Comparison of ENCODE assay signal across 25 cellular contexts in the genomic region with DNA sequence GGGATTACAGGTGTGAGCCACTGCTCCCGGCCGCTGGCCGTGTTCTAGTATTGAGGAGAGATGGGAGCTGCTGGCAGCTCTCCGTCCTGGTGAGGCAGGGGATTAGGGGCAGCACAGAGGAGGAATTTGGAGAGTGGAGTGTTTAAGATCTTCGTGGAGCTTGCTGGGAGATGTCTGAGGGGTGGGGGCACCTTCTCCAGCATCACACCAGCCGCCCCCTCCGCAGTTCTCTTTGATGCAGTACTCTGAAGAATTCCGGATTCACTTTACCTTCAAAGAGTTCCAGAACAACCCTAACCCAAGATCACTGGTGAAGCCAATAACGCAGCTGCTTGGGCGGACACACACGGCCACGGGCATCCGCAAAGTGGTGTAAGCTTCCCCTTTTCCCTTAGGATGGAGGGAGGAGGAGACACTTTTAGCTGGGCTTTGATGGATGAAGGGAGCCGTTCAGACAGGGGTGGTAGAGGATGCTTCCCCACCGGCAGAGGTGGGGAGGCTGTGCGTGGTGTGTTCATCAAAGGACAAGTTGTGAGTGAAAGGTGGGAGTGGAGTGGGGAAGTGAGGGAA. TPM values are rescaled to one million over a fixed set of nuclear protein-coding genes. Genes with fewer than 3 reads are reported as not detected.
A peak's percentile ranks its signal among the peaks of the same experiment; 100 is the strongest.
DNase-seq lines count a peak whose midpoint lies in the region; ATAC-seq and TF ChIP-seq lines count a peak whose summit lies in the region.
"Had no signal": no experiment of that assay in that cellular context is flagged by ENCODE, and none has a peak within 500 bp of the region (broad histone marks: within the 10 kb centered on the region; RNA-seq: fewer than 3 reads in every experiment).

No MANE protein-coding gene starts in this region.

- H3K4me3 Mint-ChIP-seq in chondrocyte (ENCODE audit: unreplicated experiment): no peak overlapping the region
- no peak overlapping the region for H3K4me3 Mint-ChIP-seq in type B pancreatic cell
- H3K4me3 Mint-ChIP-seq in natural killer cell treated with Interleukin-12 subunit alpha and Interleukin-12 subunit beta and Interleukin-15 and Interleukin-18, amount 100 ng/mL, for 72 hours: no peak overlapping the region
- H3K4me3 Mint-ChIP-seq: H9 had no signal

- no peak for ATAC-seq in natural killer cell treated with Interleukin-12 subunit alpha and Interleukin-12 subunit beta and Interleukin-15 and Interleukin-18, amount 100 ng/mL, for 72 hours
- ATAC-seq in gastrocnemius medialis: no peak
- ATAC-seq: K562, Right ventricle myocardium inferior had no signal

- H3K9me3 ChIP-seq in neutrophil (peaks cover 7% of the 10 kb centered on the region), gastrocnemius medialis (no peaks in the 10 kb centered on the region)
- H3K9me3 ChIP-seq in effector memory CD4-positive, alpha-beta T cell (ENCODE audit: control insufficient read depth, low read length): peaks cover 5% of the 10 kb centered on the region
- H3K9me3 ChIP-seq: BE2C, SJCRH30 had no signal

- H3K4me1 Mint-ChIP-seq in chondrocyte (ENCODE audit: low read depth) (no peaks in the 10 kb centered on the region), type B pancreatic cell (ENCODE audit: unreplicated experiment) (no peaks in the 10 kb centered on the region)
- peaks cover 23 to 28% of the 10 kb centered on the region in 2 donors for H3K4me1 Mint-ChIP-seq in natural killer cell treated with Interleukin-12 subunit alpha and Interleukin-12 subunit beta and Interleukin-15 and Interleukin-18, amount 100 ng/mL, for 72 hours (ENCODE audit: low read depth in 2 of 2)

- peaks cover 26% of the 10 kb centered on the region for H3K27me3 Mint-ChIP-seq in chondrocyte (ENCODE audit: low read depth)
- H3K27me3 Mint-ChIP-seq in type B pancreatic cell: peaks cover 36% of the 10 kb centered on the region
- H3K27me3 Mint-ChIP-seq in natural killer cell treated with Interleukin-12 subunit alpha and Interleukin-12 subunit beta and Interleukin-15 and Interleukin-18, amount 100 ng/mL, for 72 hours: no peaks in the 10 kb centered on the region

- no peaks in the 10 kb centered on the region for H3K4me1 ChIP-seq in neutrophil (ENCODE audit: control insufficient read depth in 1 of 2, insufficient read depth in 1 of 2, low read depth in 1 of 2, low read length in 1 of 2)
- H3K4me1 ChIP-seq in effector memory CD4-positive, alpha-beta T cell (ENCODE audit: control insufficient read depth, insufficient read depth, low read length, poor library complexity, severe bottlenecking): no peaks in the 10 kb centered on the region
- no peaks in the 10 kb centered on the region for H3K4me1 ChIP-seq in gastrocnemius medialis
- H3K4me1 ChIP-seq: BE2C, SJCRH30 had no signal

- TF ChIP-seq CTCF in chondrocyte (IDR thresholded peaks at IDR 0.05): no peak
- TF ChIP-seq CTCF in neutrophil (IDR thresholded peaks at IDR 0.05): no peak
- TF ChIP-seq CTCF in type B pancreatic cell (conservative IDR thresholded peaks at IDR 0.05): no peak
- TF ChIP-seq CTCF in gastrocnemius medialis (IDR thresholded peaks at IDR 0.05 in 4 of 5, conservative IDR thresholded peaks at IDR 0.05 in 1 of 5): no peak

- H3K36me3 Mint-ChIP-seq in chondrocyte (ENCODE audit: low read depth): no peaks in the 10 kb centered on the region
- H3K36me3 Mint-ChIP-seq in type B pancreatic cell: no peaks in the 10 kb centered on the region
- peaks cover 14% of the 10 kb centered on the region for H3K36me3 Mint-ChIP-seq in natural killer cell treated with Interleukin-12 subunit alpha and Interleukin-12 subunit beta and Interleukin-15 and Interleukin-18, amount 100 ng/mL, for 72 hours

- peak; percentile 28 for DNase-seq in activated CD8-positive, alpha-beta memory T cell treated with anti-CD3 and anti-CD28 coated beads for 24 hours
- no peak for DNase-seq in activated CD8-positive, alpha-beta memory T cell treated with anti-CD3 and anti-CD28 coated beads, Interleukin-2, amount 50 U/mL, for 4 hours
- DNase-seq in chondrocyte (ENCODE audit: low spot score) (peak; percentile 53), type B pancreatic cell (ENCODE audit: extremely low spot score, unreplicated experiment) (peak; percentile 52), gastrocnemius medialis (no peak)
- DNase-seq in natural killer cell treated with Interleukin-12 subunit alpha and Interleukin-12 subunit beta and Interleukin-15 and Interleukin-18, amount 100 ng/mL, for 72 hours (ENCODE audit: low spot score): no peak
- DNase-seq in effector memory CD4-positive, alpha-beta T cell: no peak
- DNase-seq: BE2C, Calu3, DMS79 treated with DMSO at 0.1 percent for 48 hours, GF-D8, H9, Kasumi-1, MG63, NCI-H2029, NCI-H524 treated with DMSO at 0.1 percent for 48 hours, NCI-H774, PC-9, SJCRH30 had no signal

- no peak for TF ChIP-seq POLR2A in gastrocnemius medialis (IDR thresholded peaks at IDR 0.05)

- in situ Hi-C loops in gastrocnemius medialis (cut with MboI; ENCODE audit: low sequenced_read_pairs in 4 of 4): no loop called here

- H3K36me3 ChIP-seq in neutrophil: peaks cover 97% of the 10 kb centered on the region
- no peaks in the 10 kb centered on the region for H3K36me3 ChIP-seq in effector memory CD4-positive, alpha-beta T cell (ENCODE audit: control insufficient read depth, insufficient read depth, low read length)
- no peaks in the 10 kb centered on the region for H3K36me3 ChIP-seq in gastrocnemius medialis
- H3K36me3 ChIP-seq: BE2C, MG63, SJCRH30 had no signal

- H3K27me3 ChIP-seq in neutrophil (no peaks in the 10 kb centered on the region), gastrocnemius medialis (no peaks in the 10 kb centered on the region)
- H3K27me3 ChIP-seq in effector memory CD4-positive, alpha-beta T cell (replicated peaks; ENCODE audit: control insufficient read depth, insufficient read depth, low read length, poor library complexity, severe bottlenecking): no peaks in the 10 kb centered on the region
- H3K27me3 ChIP-seq: SJCRH30 had no signal

- intact Hi-C loops in gastrocnemius medialis (cut with DNase I; ENCODE audit: low total_unique reads): no loop called here

- peak overlapping the region; percentile 12 for H3K27ac ChIP-seq in neutrophil
- H3K27ac ChIP-seq in effector memory CD4-positive, alpha-beta T cell (ENCODE audit: insufficient read depth, low read length, poor library complexity, severe bottlenecking): no peak overlapping the region
- H3K27ac ChIP-seq in gastrocnemius medialis: no peak overlapping the region
- H3K27ac ChIP-seq: 22Rv1, PC-9, SJCRH30 had no signal

- peaks cover 3% of the 10 kb centered on the region for H3K9me3 Mint-ChIP-seq in chondrocyte (ENCODE audit: low read depth)
- no peaks in the 10 kb centered on the region for H3K9me3 Mint-ChIP-seq in type B pancreatic cell
- H3K9me3 Mint-ChIP-seq in natural killer cell treated with Interleukin-12 subunit alpha and Interleukin-12 subunit beta and Interleukin-15 and Interleukin-18, amount 100 ng/mL, for 72 hours: no peaks in the 10 kb centered on the region
- H3K9me3 Mint-ChIP-seq: H9 had no signal

- no peak overlapping the region for H3K4me3 ChIP-seq in neutrophil (ENCODE audit: low read depth in 1 of 2, low read length in 1 of 2)
- H3K4me3 ChIP-seq in effector memory CD4-positive, alpha-beta T cell (ENCODE audit: insufficient read depth, low read depth, low read length, poor library complexity, severe bottlenecking): no peak overlapping the region
- no peak overlapping the region for H3K4me3 ChIP-seq in gastrocnemius medialis
- H3K4me3 ChIP-seq: K562, MG63, PC-9, SJCRH30 had no signal

- H3K27ac Mint-ChIP-seq in chondrocyte (ENCODE audit: unreplicated experiment) (no peak overlapping the region), type B pancreatic cell (no peak overlapping the region)
- peak overlapping the region in 1 of 2 donors; percentile 16 for H3K27ac Mint-ChIP-seq in natural killer cell treated with Interleukin-12 subunit alpha and Interleukin-12 subunit beta and Interleukin-15 and Interleukin-18, amount 100 ng/mL, for 72 hours
- H3K27ac Mint-ChIP-seq: H9 had no signal

RNA-seq across cellular contexts. Expression of a gene that starts 11.9 kb away (rescaled TPM):
- total RNA-seq in chondrocyte: not detected in 3 replicates
- 0.36 TPM in 1 of 2 replicates, not detected in the other for total RNA-seq in type B pancreatic cell (ENCODE audit: low replicate concordance)
- 10 to 100 TPM; 63.9 to 77.8 TPM for total RNA-seq in natural killer cell treated with Interleukin-12 subunit alpha and Interleukin-12 subunit beta and Interleukin-15 and Interleukin-18, amount 100 ng/mL, for 72 hours
- total RNA-seq in gastrocnemius medialis: 1 to 10 TPM in 3 of 4 donors, under 1 TPM in 1; 0.68 to 3.9 (median 3.0) TPM
- total RNA-seq: RPMI7951, SJCRH30 had no signal

RNA-seq across cellular contexts. Expression of a gene that starts 54.8 kb away (rescaled TPM):
- not detected in 3 replicates for total RNA-seq in chondrocyte
- total RNA-seq in type B pancreatic cell (ENCODE audit: low replicate concordance): not detected in 2 replicates
- not detected for total RNA-seq in natural killer cell treated with Interleukin-12 subunit alpha and Interleukin-12 subunit beta and Interleukin-15 and Interleukin-18, amount 100 ng/mL, for 72 hours
- not detected for total RNA-seq in gastrocnemius medialis
- total RNA-seq: Calu3, HT1080, K562, PC-9, Right ventricle myocardium inferior, RPMI7951, SJCRH30 had no signal

RNA-seq across cellular contexts. Expression of a gene that starts 57.8 kb away (rescaled TPM):
- total RNA-seq in chondrocyte: not detected in 3 replicates
- total RNA-seq in type B pancreatic cell (ENCODE audit: low replicate concordance): 0.02 TPM in 1 of 2 replicates, not detected in the other
- under 1 TPM in 1 of 2 donors, not detected in 1; 0.06 TPM for total RNA-seq in natural killer cell treated with Interleukin-12 subunit alpha and Interleukin-12 subunit beta and Interleukin-15 and Interleukin-18, amount 100 ng/mL, for 72 hours
- 100 to 1,000 TPM in 2 of 4 donors, 10 to 100 TPM in 2; 76.7 to 101 (median 97.4) TPM for total RNA-seq in gastrocnemius medialis
- total RNA-seq: Calu3, RPMI7951 had no signal

Comparison
In these comparisons a context has a peak if more than half of its experiments do, and no peak if none do; other contexts are left out.
1. DNase-seq: peak in activated CD8-positive, alpha-beta memory T cell treated with anti-CD3 and anti-CD28 coated beads for 24 hours (single experiment), chondrocyte (single experiment) and type B pancreatic cell (single experiment); none in activated CD8-positive, alpha-beta memory T cell treated with anti-CD3 and anti-CD28 coated beads, Interleukin-2, amount 50 U/mL, for 4 hours (single experiment), natural killer cell treated with Interleukin-12 subunit alpha and Interleukin-12 subunit beta and Interleukin-15 and Interleukin-18, amount 100 ng/mL, for 72 hours (single experiment), effector memory CD4-positive, alpha-beta T cell (0 of 3) and gastrocnemius medialis (0 of 2).
2. RNA of a gene that starts 11.9 kb away (total RNA-seq): 63.9 to 77.8 TPM in natural killer cell treated with Interleukin-12 subunit alpha and Interleukin-12 subunit beta and Interleukin-15 and Interleukin-18, amount 100 ng/mL, for 72 hours; 0.68 to 3.9 TPM in gastrocnemius medialis, not detected in chondrocyte and 0.36 TPM in type B pancreatic cell; every median in the first group is over 10 times any median in the second.
3. RNA of a gene that starts 57.8 kb away (total RNA-seq): 76.7 to 101 TPM in gastrocnemius medialis; 0.06 TPM in natural killer cell treated with Interleukin-12 subunit alpha and Interleukin-12 subunit beta and Interleukin-15 and Interleukin-18, amount 100 ng/mL, for 72 hours, 0.02 TPM in type B pancreatic cell and not detected in chondrocyte; every median in the first group is over 10 times any median in the second.